Comparison of ENCODE assay signal across 15 cellular contexts in genomic region chr1:84701366-84701765, GRCh38. TPM values are rescaled to one million over a fixed set of nuclear protein-coding genes. Genes with fewer than 3 reads are reported as not detected.
DNase-seq lines count a peak whose midpoint lies in the region; ATAC-seq and TF ChIP-seq lines count a peak whose summit lies in the region.
"Had no signal": no experiment of that assay in that cellular context is flagged by ENCODE, and none has a peak within 500 bp of the region (broad histone marks: within the 10 kb centered on the region; RNA-seq: fewer than 3 reads in every experiment).

No MANE protein-coding gene starts in this region.

- H3K9ac ChIP-seq in mesenchymal stem cell (ENCODE audit: low read length) = peak overlapping the region; percentile 78
- H3K9ac ChIP-seq: BLaER1 had no signal

- no peaks in the 10 kb centered on the region for H3K27me3 ChIP-seq in mesenchymal stem cell (ENCODE audit: control insufficient read depth in 1 of 2, insufficient read depth in 1 of 2, low read length in 2 of 2)
- no peaks in the 10 kb centered on the region for H3K27me3 ChIP-seq in thoracic aorta (replicated peaks; ENCODE audit: insufficient read depth)
- H3K27me3 ChIP-seq in suprapubic skin = no peaks in the 10 kb centered on the region
- H3K27me3 ChIP-seq: BLaER1, cardiac muscle cell had no signal

- no peak for ATAC-seq in thoracic aorta (ENCODE audit: insufficient number of reproducible peaks, low FRiP score, low read depth)
- no peak for ATAC-seq in HG02884 (IDR thresholded peaks at IDR 0.05; ENCODE audit: unreplicated experiment)
- ATAC-seq: activated T-cell treated with anti-CD3 and anti-CD28 coated beads, Interleukin-2, amount 50 U/mL, for 72 hours had no signal

- no peak overlapping the region for H3K23ac ChIP-seq in mesenchymal stem cell (ENCODE audit: low read length in 2 of 2)

- TF ChIP-seq CTCF in HEK293 (tag by site-specific recombination; IDR thresholded peaks at IDR 0.05) (no peak), thoracic aorta (IDR thresholded peaks at IDR 0.05) (no peak), suprapubic skin (IDR thresholded peaks at IDR 0.05) (no peak)

- no peak overlapping the region for H3K4ac ChIP-seq in mesenchymal stem cell (ENCODE audit: low read depth in 1 of 2, low read length in 2 of 2)

- H3K4me2 ChIP-seq in mesenchymal stem cell (ENCODE audit: low read length, poor library complexity, severe bottlenecking) = no peak overlapping the region
- H3K4me2 ChIP-seq: BLaER1 had no signal

- no peak overlapping the region for H3K4me3 ChIP-seq in HEK293 (ENCODE audit: low read depth, low read length)
- peak overlapping the region in 1 of 2 experiments; percentile 22 for H3K4me3 ChIP-seq in mesenchymal stem cell (ENCODE audit: insufficient read depth in 1 of 2, low read depth in 1 of 2, low read length in 2 of 2)
- H3K4me3 ChIP-seq in thoracic aorta = peak overlapping the region; percentile 61
- H3K4me3 ChIP-seq in suprapubic skin = no peak overlapping the region
- H3K4me3 ChIP-seq: BLaER1, cardiac muscle cell had no signal

- H4K8ac ChIP-seq in mesenchymal stem cell (ENCODE audit: low read length) = no peak overlapping the region

- POLR2A ChIA-PET in HEK293 (lab: Yijun Ruan, JAX) = no interaction called here

- CTCF ChIA-PET in HEK293 (lab: Yijun Ruan, JAX) = no interaction called here

- no peak overlapping the region for H2BK5ac ChIP-seq in mesenchymal stem cell (ENCODE audit: low read depth, low read length, poor library complexity, severe bottlenecking)

- TF ChIP-seq POLR2A in suprapubic skin (IDR thresholded peaks at IDR 0.05) = no peak

- H3K79me1 ChIP-seq in mesenchymal stem cell (replicated peaks; ENCODE audit: low read length, poor library complexity, severe bottlenecking) = no peaks in the 10 kb centered on the region

- DNase-seq in amniotic epithelial cell (ENCODE audit: low read depth) (peak; percentile 32), mesenchymal stem cell (no peak), thoracic aorta (ENCODE audit: low spot score) (no peak), hypothalamus (lab: John Stamatoyannopoulos, UW) (no peak), suprapubic skin (ENCODE audit: low spot score in 2 of 2) (no peak)
- no peak for DNase-seq in NK-92 treated with Interleukin-12 subunit alpha and Interleukin-12 subunit beta, amount 100 ng/mL, for 24 hours (lab: John Stamatoyannopoulos, UW)
- DNase-seq: activated CD4-positive, alpha-beta memory T cell treated with anti-CD3 and anti-CD28 coated beads, Interleukin-2, amount 10 ng/mL, durations not matched to agents 7 days and 5 days; activated naive CD8-positive, alpha-beta T cell treated with anti-CD3 and anti-CD28 coated beads for 36 hours; activated T-cell treated with anti-CD3 and anti-CD28 coated beads, Interleukin-2, amount 50 U/mL, for 72 hours; effector memory CD4-positive, alpha-beta T cell; NCI-H2029 treated with DMSO at 0.1 percent for 48 hours had no signal

- no peaks in the 10 kb centered on the region for H3K36me3 ChIP-seq in HEK293 (ENCODE audit: control insufficient read depth in 2 of 2, insufficient read depth in 1 of 2, low read length in 2 of 2)
- H3K36me3 ChIP-seq in mesenchymal stem cell (ENCODE audit: control insufficient read depth in 1 of 2, insufficient read depth in 2 of 2, low read depth in 1 of 2, low read length in 2 of 2) = no peaks in the 10 kb centered on the region
- no peaks in the 10 kb centered on the region for H3K36me3 ChIP-seq in thoracic aorta
- no peaks in the 10 kb centered on the region for H3K36me3 ChIP-seq in suprapubic skin
- H3K36me3 ChIP-seq: BLaER1, cardiac muscle cell had no signal

- no peak overlapping the region for H2AFZ ChIP-seq in mesenchymal stem cell (ENCODE audit: low read depth, low read length)

- no peak overlapping the region for H2BK120ac ChIP-seq in mesenchymal stem cell (ENCODE audit: low read depth, low read length)

- no peak overlapping the region for H3K14ac ChIP-seq in mesenchymal stem cell (ENCODE audit: low read length in 2 of 2)

- TF ChIP-seq EP300 in suprapubic skin (IDR thresholded peaks at IDR 0.05) = no peak

- H3K9me3 ChIP-seq in HEK293 (ENCODE audit: control insufficient read depth, insufficient read depth, low read depth, low read length) = no peaks in the 10 kb centered on the region
- no peaks in the 10 kb centered on the region for H3K9me3 ChIP-seq in mesenchymal stem cell (ENCODE audit: control insufficient read depth, low read length)
- no peaks in the 10 kb centered on the region for H3K9me3 ChIP-seq in thoracic aorta
- no peaks in the 10 kb centered on the region for H3K9me3 ChIP-seq in suprapubic skin
- H3K9me3 ChIP-seq: BLaER1 had no signal

- no peak overlapping the region for H2BK15ac ChIP-seq in mesenchymal stem cell (ENCODE audit: low read depth, poor library complexity, severe bottlenecking)

- H3K27ac ChIP-seq in HEK293 (ENCODE audit: extremely low read depth, low read depth, low read length) = no peak overlapping the region
- no peak overlapping the region for H3K27ac ChIP-seq in mesenchymal stem cell (ENCODE audit: low read length, poor library complexity, severe bottlenecking)
- H3K27ac ChIP-seq in thoracic aorta = peak overlapping the region; percentile 55 to 57
- H3K27ac ChIP-seq in suprapubic skin = no peak overlapping the region
- H3K27ac ChIP-seq: BLaER1, cardiac muscle cell had no signal

- no peak overlapping the region for H2BK12ac ChIP-seq in mesenchymal stem cell (ENCODE audit: low read length in 2 of 2)

- WGBS in mesenchymal stem cell = 86% methylated on average over 5 of the region's 5 CpGs
- WGBS in suprapubic skin = 24% methylated on average over 5 of the region's 5 CpGs

- H3K4me1 ChIP-seq in HEK293 (ENCODE audit: control insufficient read depth, insufficient read depth, low read length) = peaks cover 5% of the 10 kb centered on the region
- H3K4me1 ChIP-seq in mesenchymal stem cell (ENCODE audit: control insufficient read depth, insufficient read depth, low read depth, low read length) = peaks cover 4% of the 10 kb centered on the region
- H3K4me1 ChIP-seq in thoracic aorta (ENCODE audit: control insufficient read depth in 1 of 2, low read depth in 2 of 2) = peaks cover 13 to 49% of the 10 kb centered on the region in 2 donors
- H3K4me1 ChIP-seq in suprapubic skin = peaks cover 14% of the 10 kb centered on the region
- H3K4me1 ChIP-seq: BLaER1 had no signal

- no peak overlapping the region for H3K18ac ChIP-seq in mesenchymal stem cell (ENCODE audit: low read depth in 1 of 2, low read length in 2 of 2)

- H2AK5ac ChIP-seq in mesenchymal stem cell (ENCODE audit: low read length, severe bottlenecking) = no peak overlapping the region

- no peak overlapping the region for H4K91ac ChIP-seq in mesenchymal stem cell (ENCODE audit: low read length)

TF ChIP-seq in HEK293, 187 proteins besides CTCF, POLR2A, EP300 and RAD21:
- TF ChIP-seq ZNF335 (tag by site-specific recombination; conservative IDR thresholded peaks at IDR 0.05) (peak; percentile 39; the same call in 1 of the 2 replicates), ZBTB8A (tag by site-specific recombination; IDR thresholded peaks at IDR 0.05) (no peak), ZBTB20 (tag by site-specific recombination; IDR thresholded peaks at IDR 0.05) (peak; percentile 50; the same call in 1 of the 2 replicates)

RNA-seq across cellular contexts. Expression of gene SSX2IP, which starts 11.1 kb away (rescaled TPM):
- 5.5 TPM for polyA plus RNA-seq in mesenchymal stem cell (2013, experiment 1 of 2)
- polyA plus RNA-seq in mesenchymal stem cell (2013, experiment 2 of 2) = 5.8 TPM
- total RNA-seq in thoracic aorta = 10 to 100 TPM in 1 of 2 donors, 1 to 10 TPM in 1; 6.1 to 12.3 TPM
- total RNA-seq in suprapubic skin = 10 to 100 TPM in 1 of 4 donors, 1 to 10 TPM in 3; 6.1 to 12.8 (median 9.4) TPM

Comparison
In these comparisons a context has a peak if more than half of its experiments do, and no peak if none do; other contexts are left out.
1. H3K27ac ChIP-seq: peak in thoracic aorta (2 of 2); none in HEK293 (single experiment), mesenchymal stem cell (single experiment) and suprapubic skin (single experiment).